8 cellular contexts compared by ENCODE assay signal in genomic region chr22:45435544-45436139, GRCh38. TPM values are rescaled to one million over a fixed set of nuclear protein-coding genes. Genes with fewer than 3 reads are reported as not detected.
DNase-seq lines count a peak whose midpoint lies in the region; ATAC-seq and TF ChIP-seq lines count a peak whose summit lies in the region.

No MANE protein-coding gene starts in this region.

- POLR2A ChIA-PET in PC-3 (lab: Charles Lee; ENCODE audit: unreplicated experiment) = no interaction called here

- peaks cover 4% of the 10 kb centered on the region for H3K4me1 ChIP-seq in PC-3 (ENCODE audit: insufficient read depth, low read length)
- H3K4me1 ChIP-seq in esophagus muscularis mucosa = peaks cover 5 to 13% (median 8%) of the 10 kb centered on the region in 4 donors
- H3K4me1 ChIP-seq in muscle layer of duodenum (ENCODE audit: control insufficient read depth in 1 of 2, insufficient read depth in 2 of 2, low read length in 2 of 2) = peaks cover 5 to 6% of the 10 kb centered on the region in 2 donors

- intact Hi-C loops in PC-3 (cut with micrococcal nuclease) = loop anchor here (1.0 to 5.0 kb wide), 3 partner anchors 126 to 333 kb away; partner anchors contain the start of gene FAM118A
- intact Hi-C loops in esophagus muscularis mucosa (cut with DNase I) = loop anchor here (1.0 kb wide), 1 partner anchor 167 kb away; no protein-coding TSS in a partner anchor

- CTCF ChIA-PET in PC-3 (lab: Charles Lee) = no interaction called here

- H3K4me3 ChIP-seq in PC-3 (ENCODE audit: low read length) (no peak overlapping the region), esophagus muscularis mucosa (peak overlapping the region in 3 of 4 donors; percentile 19 to 42 (median 30)), muscle layer of duodenum (ENCODE audit: low read depth in 1 of 2, low read length in 2 of 2) (peak overlapping the region in 1 of 2 donors; percentile 21)

- WGBS in esophagus muscularis mucosa = 4% methylated on average over 20 of the region's 20 CpGs

- no peak overlapping the region for H3K9ac ChIP-seq in PC-3 (ENCODE audit: low read length)

- ATAC-seq in PC-3 (peak; percentile 96), GM21515 (IDR thresholded peaks at IDR 0.05; ENCODE audit: unreplicated experiment) (no peak)

- no peak for TF ChIP-seq POLR2A in esophagus muscularis mucosa (IDR thresholded peaks at IDR 0.05; ENCODE audit: low read depth)

- BruUV-seq in PC-3 (replicated peaks; lab: Mats Ljungman, UMichigan) = no TSS peak

- DNase-seq in COLO668 (lab: John Stamatoyannopoulos, UW; ENCODE audit: unreplicated experiment) (peak; percentile 77), HUDEP-2 (lab: John Stamatoyannopoulos, UW; ENCODE audit: unreplicated experiment in 76 of 76) (peak in 70 of 76 experiments; percentile 9 to 82 (median 59)), PC-3 (peak; percentile 83), activated T-cell treated with anti-CD3 and anti-CD28 coated beads for 48 hours (ENCODE audit: low read depth) (peak; percentile 66), esophagus muscularis mucosa (ENCODE audit: extremely low spot score) (peak; percentile 96)
- DNase-seq in stimulated activated CD8-positive, alpha-beta memory T cell treated with anti-CD3 and anti-CD28 coated beads, Interleukin-4, amount 100 ng/mL, for 1 hour (ENCODE audit: low read depth in 2 of 2, low spot score in 1 of 2) = peak; percentile 56 to 65

- TF ChIP-seq CTCF in PC-3 (conservative IDR thresholded peaks at IDR 0.05; ENCODE audit: low read depth, low read length) (peak; percentile 86), esophagus muscularis mucosa (IDR thresholded peaks at IDR 0.05) (peak; percentile 96 to 98 (median 97))

- H3K36me3 ChIP-seq in PC-3 (ENCODE audit: low read depth, low read length) (no peaks in the 10 kb centered on the region), esophagus muscularis mucosa (no peaks in the 10 kb centered on the region), muscle layer of duodenum (ENCODE audit: control insufficient read depth in 1 of 2, insufficient read depth in 2 of 2, low read length in 2 of 2) (no peaks in the 10 kb centered on the region)

- no peaks in the 10 kb centered on the region for H3K79me2 ChIP-seq in PC-3 (ENCODE audit: low read length)

- H3K27me3 ChIP-seq in PC-3 (ENCODE audit: low read length) (no peaks in the 10 kb centered on the region), esophagus muscularis mucosa (no peaks in the 10 kb centered on the region), muscle layer of duodenum (ENCODE audit: low read depth, low read length) (no peaks in the 10 kb centered on the region)

- H3K27ac ChIP-seq in PC-3 (ENCODE audit: low read length) = no peak overlapping the region
- H3K27ac ChIP-seq in esophagus muscularis mucosa (replicated peaks in 1 of 4) = peak overlapping the region; percentile 60 to 81 (median 61)
- H3K27ac ChIP-seq in muscle layer of duodenum (ENCODE audit: low read length) = peak overlapping the region; percentile 33

- peak overlapping the region; percentile 44 for H3K4me2 ChIP-seq in PC-3 (ENCODE audit: low read length)

- peak overlapping the region; percentile 82 for H2AFZ ChIP-seq in PC-3 (ENCODE audit: low read length)

- TF ChIP-seq EP300 in esophagus muscularis mucosa (IDR thresholded peaks at IDR 0.05) = no peak

- H3F3A ChIP-seq in PC-3 (ENCODE audit: low read length, unreplicated experiment) = no peaks in the 10 kb centered on the region

- H3K9me3 ChIP-seq in PC-3 (ENCODE audit: low read length) (no peaks in the 10 kb centered on the region), esophagus muscularis mucosa (no peaks in the 10 kb centered on the region), muscle layer of duodenum (ENCODE audit: control insufficient read depth in 1 of 2, low read length in 2 of 2) (no peaks in the 10 kb centered on the region)

- H3K9me2 ChIP-seq in PC-3 (replicated peaks; ENCODE audit: low read length) = no peaks in the 10 kb centered on the region

- H4K20me1 ChIP-seq in PC-3 (ENCODE audit: low read length) = no peaks in the 10 kb centered on the region

RNA-seq across cellular contexts. Expression of gene RIBC2, which starts 22.1 kb away (rescaled TPM):
- 2.7 and 4.5 TPM in 2 replicates for total RNA-seq in PC-3 (2014; rRNA removed)
- total RNA-seq in esophagus muscularis mucosa = not detected

RNA-seq across cellular contexts. Expression of gene SMC1B, which starts 22.2 kb away (rescaled TPM):
- 0.04 TPM in 1 of 2 replicates, not detected in the other for total RNA-seq in PC-3 (2014; rRNA removed)
- under 1 TPM in 1 of 4 donors, not detected in 3; 0.13 TPM for total RNA-seq in esophagus muscularis mucosa
